In the genomic region with DNA sequence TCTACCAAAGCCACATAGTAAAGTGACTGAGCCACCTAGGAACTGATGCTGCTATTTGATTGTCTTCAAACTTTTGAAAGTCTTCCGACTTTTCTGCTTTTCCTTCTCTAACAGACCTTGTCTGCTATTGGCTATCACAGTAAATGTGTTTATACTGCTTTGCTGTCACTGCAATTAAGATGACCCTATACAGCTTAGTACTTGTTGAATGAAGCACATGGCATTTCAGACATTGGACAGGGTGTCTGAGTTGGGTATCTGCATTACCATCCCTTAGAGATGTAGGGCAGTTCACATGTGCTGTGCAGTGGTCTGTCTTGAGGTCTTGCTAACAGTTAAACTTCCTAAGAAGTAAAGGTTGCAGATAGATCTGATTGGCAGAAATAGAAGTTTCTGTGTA, we compare ENCODE assay signal across 14 cellular contexts. TPM values are rescaled to one million over a fixed set of nuclear protein-coding genes. Genes with fewer than 3 reads are reported as not detected.
A peak's percentile ranks its signal among the peaks of the same experiment; 100 is the strongest.
DNase-seq lines count a peak whose midpoint lies in the region; ATAC-seq and TF ChIP-seq lines count a peak whose summit lies in the region.
"Had no signal": no experiment of that assay in that cellular context is flagged by ENCODE, and none has a peak within 500 bp of the region (broad histone marks: within the 10 kb centered on the region; RNA-seq: fewer than 3 reads in every experiment).

No MANE protein-coding gene starts in this region.

- TF ChIP-seq CTCF in IMR-90 (conservative IDR thresholded peaks at IDR 0.05; ENCODE audit: low read depth, low read length) (no peak), osteoblast (IDR thresholded peaks at IDR 0.05; ENCODE audit: extremely low read depth, low read depth, low read length) (no peak)

- H3K9ac ChIP-seq in IMR-90 (ENCODE audit: low read depth, low read length) = no peak overlapping the region

- H3K4me2 ChIP-seq in IMR-90 (ENCODE audit: low read depth, low read length) (peak overlapping the region; percentile 47), osteoblast (ENCODE audit: insufficient read depth, low read length) (peak overlapping the region; percentile 2)

- ATAC-seq in activated CD8-positive, alpha-beta memory T cell treated with anti-CD3 and anti-CD28 coated beads, Interleukin-2, amount 10 ng/mL, durations not matched to agents 7 days and 5 days = no peak
- no peak for ATAC-seq in IMR-90 (ENCODE audit: low read depth)
- ATAC-seq in GM21515 (IDR thresholded peaks at IDR 0.05; ENCODE audit: unreplicated experiment) = no peak

- TF ChIP-seq RAD21 in IMR-90 (IDR thresholded peaks at IDR 0.05; ENCODE audit: low read length) = no peak

- peaks cover 54% of the 10 kb centered on the region for H3K4me1 Mint-ChIP-seq in activated CD8-positive, alpha-beta memory T cell treated with anti-CD3 and anti-CD28 coated beads, Interleukin-2, amount 10 ng/mL, durations not matched to agents 7 days and 5 days
- peaks cover 55% of the 10 kb centered on the region for H3K4me1 Mint-ChIP-seq in activated naive CD8-positive, alpha-beta T cell (ENCODE audit: low read depth)

- peaks cover 86% of the 10 kb centered on the region for H3K79me2 ChIP-seq in osteoblast (ENCODE audit: insufficient read depth, low read length)

- no peak overlapping the region for H3K14ac ChIP-seq in IMR-90 (replicated peaks; ENCODE audit: low read depth, low read length)

- no peak overlapping the region for H2AK9ac ChIP-seq in IMR-90 (replicated peaks; ENCODE audit: low read depth, low read length, poor library complexity)

- H3K79me1 ChIP-seq in IMR-90 (ENCODE audit: low read depth in 1 of 2, low read length in 2 of 2) = peaks cover 5 to 41% of the 10 kb centered on the region in 2 experiments

- H2BK5ac ChIP-seq in IMR-90 (ENCODE audit: low read depth, low read length, poor library complexity, severe bottlenecking) = no peak overlapping the region

- H3K9me1 ChIP-seq in IMR-90 (ENCODE audit: insufficient read depth, low read length) = peaks cover 7% of the 10 kb centered on the region

- no peak overlapping the region for H2AK5ac ChIP-seq in IMR-90 (ENCODE audit: low read depth, low read length)

- H3K9me3 ChIP-seq in IMR-90 (ENCODE audit: control insufficient read depth, insufficient read depth, low read length) = no peaks in the 10 kb centered on the region
- no peaks in the 10 kb centered on the region for H3K9me3 ChIP-seq in osteoblast (ENCODE audit: low read depth, low read length)

- H3K4ac ChIP-seq in IMR-90 (ENCODE audit: low read depth, low read length) = no peak overlapping the region

- no peak for DNase-seq in activated CD8-positive, alpha-beta memory T cell treated with anti-CD3 and anti-CD28 coated beads, Interleukin-2, amount 10 ng/mL, durations not matched to agents 7 days and 5 days
- no peak for DNase-seq in activated CD8-positive, alpha-beta memory T cell treated with anti-CD3 and anti-CD28 coated beads, Interleukin-2, amount 50 U/mL, for 4 hours
- DNase-seq in IMR-90 (no peak), osteoblast (ENCODE audit: insufficient read length, low spot score, missing footprints) (peak; percentile 84), SW480 (ENCODE audit: low spot score) (no peak), NCI-H2029 (lab: John Stamatoyannopoulos, UW) (no peak)
- DNase-seq: activated CD8-positive, alpha-beta memory T cell treated with anti-CD3 and anti-CD28 coated beads, Interleukin-2, amount 50 U/mL, for 48 hours; effector memory CD4-positive, alpha-beta T cell; EL; Kasumi-1; NCI-H2107; nucleus accumbens had no signal

- H3K27ac Mint-ChIP-seq in activated CD8-positive, alpha-beta memory T cell treated with anti-CD3 and anti-CD28 coated beads, Interleukin-2, amount 10 ng/mL, durations not matched to agents 7 days and 5 days = peak overlapping the region; percentile 88
- peak overlapping the region; percentile 43 for H3K27ac Mint-ChIP-seq in activated naive CD8-positive, alpha-beta T cell

- no peak for TF ChIP-seq POLR2A in IMR-90 (IDR thresholded peaks at IDR 0.05; ENCODE audit: low read depth, low read length)

- H2AFZ ChIP-seq in IMR-90 (replicated peaks; ENCODE audit: low read length, poor library complexity) (no peak overlapping the region), osteoblast (ENCODE audit: low read length) (no peak overlapping the region)

- H3K23ac ChIP-seq in IMR-90 (ENCODE audit: low read depth, low read length) = 0 out of 2 replicates have a peak overlapping the region, but pooled peaks have one; percentile 46

- WGBS in IMR-90 (ENCODE audit: extremely low coverage in 2 of 2, insufficient read length in 1 of 2), 2 experiments = 100% methylated on average over 1 of the region's 1 CpG; no CpG with 5 or more reads in 1 of the 2 experiments

- H3K27me3 ChIP-seq in IMR-90 (ENCODE audit: control insufficient read depth, insufficient read depth, low read length) (no peaks in the 10 kb centered on the region), osteoblast (ENCODE audit: insufficient read depth, low read length) (no peaks in the 10 kb centered on the region)

- POLR2A ChIA-PET in IMR-90 (lab: Charles Lee; ENCODE audit: unreplicated experiment) = no interaction called here

- H3K4me3 ChIP-seq in IMR-90 (ENCODE audit: insufficient read depth, low read depth, low read length) (no peak overlapping the region), osteoblast (ENCODE audit: insufficient read depth, low read length) (no peak overlapping the region)

- H3K4me3 Mint-ChIP-seq in activated CD8-positive, alpha-beta memory T cell treated with anti-CD3 and anti-CD28 coated beads, Interleukin-2, amount 10 ng/mL, durations not matched to agents 7 days and 5 days = peak overlapping the region; percentile 48
- peak overlapping the region; percentile 99 for H3K4me3 Mint-ChIP-seq in activated naive CD8-positive, alpha-beta T cell

- H3K4me1 ChIP-seq in IMR-90 (ENCODE audit: control insufficient read depth, insufficient read depth, low read length) (peaks cover 2% of the 10 kb centered on the region; the same call in 1 of the 2 replicates), osteoblast (ENCODE audit: insufficient read depth, low read length) (peaks cover 38% of the 10 kb centered on the region)

- CTCF ChIA-PET in activated CD8-positive, alpha-beta memory T cell treated with anti-CD3 and anti-CD28 coated beads, Interleukin-2, amount 10 ng/mL, durations not matched to agents 7 days and 5 days (lab: Charles Lee) = no interaction called here
- CTCF ChIA-PET in IMR-90 (lab: Yijun Ruan, JAX) = no interaction called here

- no peaks in the 10 kb centered on the region for H3K27me3 Mint-ChIP-seq in activated CD8-positive, alpha-beta memory T cell treated with anti-CD3 and anti-CD28 coated beads, Interleukin-2, amount 10 ng/mL, durations not matched to agents 7 days and 5 days
- H3K27me3 Mint-ChIP-seq in activated naive CD8-positive, alpha-beta T cell = no peaks in the 10 kb centered on the region

- H3K18ac ChIP-seq in IMR-90 (ENCODE audit: low read depth, low read length) = no peak overlapping the region

- no TSS peak for BruUV-seq in IMR-90 (replicated peaks; lab: Mats Ljungman, UMichigan)

- H3K36me3 Mint-ChIP-seq in activated CD8-positive, alpha-beta memory T cell treated with anti-CD3 and anti-CD28 coated beads, Interleukin-2, amount 10 ng/mL, durations not matched to agents 7 days and 5 days = peaks cover 11% of the 10 kb centered on the region
- peaks cover 12% of the 10 kb centered on the region for H3K36me3 Mint-ChIP-seq in activated naive CD8-positive, alpha-beta T cell

- H2BK15ac ChIP-seq in IMR-90 (ENCODE audit: low read depth, low read length) = no peak overlapping the region

- no peak overlapping the region for H4K8ac ChIP-seq in IMR-90 (ENCODE audit: low read depth in 2 of 2, low read length in 2 of 2)

- intact Hi-C loops in IMR-90 (cut with micrococcal nuclease) = loop anchor here (10.0 kb wide), 1 partner anchor 233 kb away; no protein-coding TSS in a partner anchor

- H3K36me3 ChIP-seq in IMR-90 (ENCODE audit: control insufficient read depth, insufficient read depth, low read length) (peaks cover 4% of the 10 kb centered on the region), osteoblast (ENCODE audit: insufficient read depth, low read length) (peaks cover 10% of the 10 kb centered on the region)

- H3K27ac ChIP-seq in IMR-90 (ENCODE audit: insufficient read depth, low read length) = no peak overlapping the region
- no peak overlapping the region for H3K27ac ChIP-seq in osteoblast (ENCODE audit: low read depth, low read length)

- no peak overlapping the region for H2BK120ac ChIP-seq in IMR-90 (ENCODE audit: low read depth, low read length)

- peaks cover 73% of the 10 kb centered on the region for H4K20me1 ChIP-seq in IMR-90 (ENCODE audit: insufficient read depth, low read length)
- peaks cover 76% of the 10 kb centered on the region for H4K20me1 ChIP-seq in osteoblast (ENCODE audit: insufficient read depth, low read length)

- dilution Hi-C loops in IMR-90 (cut with HindIII; ENCODE audit: low sequenced_read_pairs, unreplicated experiment) = no loop called here

- no peaks in the 10 kb centered on the region for H3K9me3 Mint-ChIP-seq in activated CD8-positive, alpha-beta memory T cell treated with anti-CD3 and anti-CD28 coated beads, Interleukin-2, amount 10 ng/mL, durations not matched to agents 7 days and 5 days (ENCODE audit: low read depth)
- no peaks in the 10 kb centered on the region for H3K9me3 Mint-ChIP-seq in activated naive CD8-positive, alpha-beta T cell (ENCODE audit: low read depth)

- H4K91ac ChIP-seq in IMR-90 (ENCODE audit: insufficient read depth, low read depth, low read length) = no peak overlapping the region

- no peak overlapping the region for H3K56ac ChIP-seq in IMR-90 (ENCODE audit: extremely low read depth, insufficient read depth, low read length)

- in situ Hi-C loops in IMR-90 (cut with MboI; ENCODE audit: low sequenced_read_pairs) = no loop called here

- H4K5ac ChIP-seq in IMR-90 (ENCODE audit: low read depth, low read length) = no peak overlapping the region

- H2BK20ac ChIP-seq in IMR-90 (ENCODE audit: low read depth, low read length) = no peak overlapping the region

RNA-seq across cellular contexts. Expression of a gene that starts 3.6 kb away (rescaled TPM):
- total RNA-seq in activated CD8-positive, alpha-beta memory T cell treated with anti-CD3 and anti-CD28 coated beads, Interleukin-2, amount 10 ng/mL, durations not matched to agents 7 days and 5 days = 10 to 100 TPM; 70.9 to 89.7 TPM
- 220 and 300 TPM in 2 replicates for total RNA-seq in IMR-90 (2012; rRNA removed)
- 37.7 and 40.3 TPM in 2 replicates for polyA plus RNA-seq in IMR-90 (2012; rRNA removed)
- polyA plus RNA-seq in IMR-90 (2012; cell fraction: cytosol; rRNA removed) = 4.6 and 5.3 TPM in 2 replicates
- 4.5 and 46.7 TPM in 2 replicates for polyA plus RNA-seq in IMR-90 (2012; cell fraction: nucleus; rRNA removed; ENCODE audit: low replicate concordance)
- 71.6 and 79.3 TPM in 2 replicates for total RNA-seq in osteoblast

RNA-seq across cellular contexts. Expression of a gene that starts 27.9 kb away (rescaled TPM):
- 10 to 100 TPM; 17.4 to 18.8 TPM for total RNA-seq in activated CD8-positive, alpha-beta memory T cell treated with anti-CD3 and anti-CD28 coated beads, Interleukin-2, amount 10 ng/mL, durations not matched to agents 7 days and 5 days
- total RNA-seq in IMR-90 (2012; rRNA removed) (5.7 and 11.1 TPM in 2 replicates), osteoblast (9.4 and 18.9 TPM in 2 replicates)
- 4.9 and 6.6 TPM in 2 replicates for polyA plus RNA-seq in IMR-90 (2012; rRNA removed)
- polyA plus RNA-seq in IMR-90 (2012; cell fraction: cytosol; rRNA removed) = 3.5 and 4.1 TPM in 2 replicates
- 5.0 and 6.1 TPM in 2 replicates for polyA plus RNA-seq in IMR-90 (2012; cell fraction: nucleus; rRNA removed; ENCODE audit: low replicate concordance)
